1 cellular context compared by ENCODE assay signal in the genomic region with DNA sequence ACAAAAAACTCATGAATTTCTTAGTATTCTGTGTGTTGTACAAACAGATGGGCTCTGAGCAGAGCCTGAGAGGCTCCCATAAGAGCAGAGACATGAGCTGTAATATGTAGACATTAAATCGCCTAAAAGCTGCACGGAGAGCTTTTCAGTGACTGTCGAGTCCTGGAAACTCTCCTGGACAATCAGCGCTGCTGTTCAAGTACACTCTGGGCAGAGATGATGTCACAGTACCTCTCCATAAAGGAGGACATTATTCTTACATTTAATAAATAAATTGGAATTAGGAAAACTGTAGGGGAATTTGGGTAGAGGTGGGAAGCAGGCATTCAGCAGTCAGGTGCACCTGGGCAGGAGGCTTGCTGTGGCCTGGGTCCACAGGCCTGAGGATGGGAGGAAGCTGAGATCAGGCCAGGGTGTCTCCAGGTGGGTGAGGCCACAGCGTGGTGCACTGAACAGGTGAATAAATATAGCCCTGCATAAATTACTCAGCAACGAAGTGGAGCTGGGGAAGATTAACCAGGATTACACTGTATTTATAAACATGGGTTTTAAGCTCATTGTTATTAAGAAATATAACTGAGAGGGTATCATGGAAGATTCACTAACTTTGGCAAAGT.
TF ChIP-seq lines count a peak whose summit lies in the region.

No MANE protein-coding gene starts in this region.

TF ChIP-seq in GM12878, 131 proteins besides CTCF, POLR2A, EP300 and RAD21:
- TF ChIP-seq RFX5 (IDR thresholded peaks at IDR 0.05; ENCODE audit: low read depth, low read length) (no peak), NKRF (conservative IDR thresholded peaks at IDR 0.05) (no peak), SMAD5 (IDR thresholded peaks at IDR 0.05; ENCODE audit: low read depth) (no peak)
- TF ChIP-seq, protein P1, sequence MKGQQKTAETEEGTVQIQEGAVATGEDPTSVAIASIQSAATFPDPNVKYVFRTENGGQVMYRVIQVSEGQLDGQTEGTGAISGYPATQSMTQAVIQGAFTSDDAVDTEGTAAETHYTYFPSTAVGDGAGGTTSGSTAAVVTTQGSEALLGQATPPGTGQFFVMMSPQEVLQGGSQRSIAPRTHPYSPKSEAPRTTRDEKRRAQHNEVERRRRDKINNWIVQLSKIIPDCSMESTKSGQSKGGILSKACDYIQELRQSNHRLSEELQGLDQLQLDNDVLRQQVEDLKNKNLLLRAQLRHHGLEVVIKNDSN (IDR thresholded peaks at IDR 0.05; ENCODE audit: borderline replicate concordance, extremely low read length, insufficient read depth, low read depth, low read length) = no peak
TF ChIP-seq in GM12878: peak in this region for 0.
